In the genomic region with DNA sequence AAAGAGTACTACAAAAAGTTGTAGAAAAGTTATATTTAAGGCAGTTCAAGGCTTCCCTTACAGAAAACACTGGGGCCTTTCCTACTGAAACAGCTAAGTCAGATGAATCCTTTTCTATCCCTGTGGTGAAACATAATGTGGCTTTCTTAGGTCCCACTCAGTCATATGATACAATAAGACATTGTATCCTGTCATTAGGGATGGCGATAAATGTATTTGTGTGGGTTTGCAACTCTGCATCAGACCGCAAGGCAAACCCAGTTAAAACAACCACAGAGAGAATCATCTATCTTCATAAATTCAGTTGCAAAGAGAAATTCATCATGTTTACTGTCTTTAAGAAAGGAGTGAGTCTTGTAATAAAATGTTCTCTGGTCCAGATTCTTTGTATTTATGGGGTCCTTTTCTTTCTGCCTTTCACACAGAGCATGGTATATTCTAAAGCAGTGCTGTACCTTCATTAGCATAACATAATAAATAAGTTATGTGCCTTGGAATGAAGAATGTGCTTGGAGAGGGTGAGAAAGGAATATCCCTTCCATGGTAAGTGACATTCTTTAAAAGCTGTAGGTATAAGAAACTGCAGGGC, we compare ENCODE assay signal across 1 cellular context.
TF ChIP-seq lines count a peak whose summit lies in the region.

No MANE protein-coding gene starts in this region.

TF ChIP-seq in HEK293, 187 proteins besides CTCF, POLR2A, EP300 and RAD21 (continued from another document):
- TF ChIP-seq, protein P1, sequence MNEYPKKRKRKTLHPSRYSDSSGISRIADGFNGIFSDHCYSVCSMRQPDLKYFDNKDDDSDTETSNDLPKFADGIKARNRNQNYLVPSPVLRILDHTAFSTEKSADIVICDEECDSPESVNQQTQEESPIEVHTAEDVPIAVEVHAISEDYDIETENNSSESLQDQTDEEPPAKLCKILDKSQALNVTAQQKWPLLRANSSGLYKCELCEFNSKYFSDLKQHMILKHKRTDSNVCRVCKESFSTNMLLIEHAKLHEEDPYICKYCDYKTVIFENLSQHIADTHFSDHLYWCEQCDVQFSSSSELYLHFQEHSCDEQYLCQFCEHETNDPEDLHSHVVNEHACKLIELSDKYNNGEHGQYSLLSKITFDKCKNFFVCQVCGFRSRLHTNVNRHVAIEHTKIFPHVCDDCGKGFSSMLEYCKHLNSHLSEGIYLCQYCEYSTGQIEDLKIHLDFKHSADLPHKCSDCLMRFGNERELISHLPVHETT (tag by site-specific recombination; IDR thresholded peaks at IDR 0.05), result no peak
- TF ChIP-seq ZBTB17 (tag by site-specific recombination; IDR thresholded peaks at IDR 0.05), result no peak
- TF ChIP-seq ZNF184 (tag by site-specific recombination; IDR thresholded peaks at IDR 0.05), result no peak
- TF ChIP-seq ZNF112 (tag by site-specific recombination; IDR thresholded peaks at IDR 0.05), result no peak
- no peak for TF ChIP-seq ZNF133 (tag by site-specific recombination; IDR thresholded peaks at IDR 0.05)
- TF ChIP-seq, protein P2, sequence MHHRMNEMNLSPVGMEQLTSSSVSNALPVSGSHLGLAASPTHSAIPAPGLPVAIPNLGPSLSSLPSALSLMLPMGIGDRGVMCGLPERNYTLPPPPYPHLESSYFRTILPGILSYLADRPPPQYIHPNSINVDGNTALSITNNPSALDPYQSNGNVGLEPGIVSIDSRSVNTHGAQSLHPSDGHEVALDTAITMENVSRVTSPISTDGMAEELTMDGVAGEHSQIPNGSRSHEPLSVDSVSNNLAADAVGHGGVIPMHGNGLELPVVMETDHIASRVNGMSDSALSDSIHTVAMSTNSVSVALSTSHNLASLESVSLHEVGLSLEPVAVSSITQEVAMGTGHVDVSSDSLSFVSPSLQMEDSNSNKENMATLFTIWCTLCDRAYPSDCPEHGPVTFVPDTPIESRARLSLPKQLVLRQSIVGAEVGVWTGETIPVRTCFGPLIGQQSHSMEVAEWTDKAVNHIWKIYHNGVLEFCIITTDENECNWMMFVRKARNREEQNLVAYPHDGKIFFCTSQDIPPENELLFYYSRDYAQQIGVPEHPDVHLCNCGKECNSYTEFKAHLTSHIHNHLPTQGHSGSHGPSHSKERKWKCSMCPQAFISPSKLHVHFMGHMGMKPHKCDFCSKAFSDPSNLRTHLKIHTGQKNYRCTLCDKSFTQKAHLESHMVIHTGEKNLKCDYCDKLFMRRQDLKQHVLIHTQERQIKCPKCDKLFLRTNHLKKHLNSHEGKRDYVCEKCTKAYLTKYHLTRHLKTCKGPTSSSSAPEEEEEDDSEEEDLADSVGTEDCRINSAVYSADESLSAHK (tag by site-specific recombination; IDR thresholded peaks at IDR 0.05), result peak; percentile 21; the same call in 1 of the 2 replicates
- TF ChIP-seq, protein P3, sequence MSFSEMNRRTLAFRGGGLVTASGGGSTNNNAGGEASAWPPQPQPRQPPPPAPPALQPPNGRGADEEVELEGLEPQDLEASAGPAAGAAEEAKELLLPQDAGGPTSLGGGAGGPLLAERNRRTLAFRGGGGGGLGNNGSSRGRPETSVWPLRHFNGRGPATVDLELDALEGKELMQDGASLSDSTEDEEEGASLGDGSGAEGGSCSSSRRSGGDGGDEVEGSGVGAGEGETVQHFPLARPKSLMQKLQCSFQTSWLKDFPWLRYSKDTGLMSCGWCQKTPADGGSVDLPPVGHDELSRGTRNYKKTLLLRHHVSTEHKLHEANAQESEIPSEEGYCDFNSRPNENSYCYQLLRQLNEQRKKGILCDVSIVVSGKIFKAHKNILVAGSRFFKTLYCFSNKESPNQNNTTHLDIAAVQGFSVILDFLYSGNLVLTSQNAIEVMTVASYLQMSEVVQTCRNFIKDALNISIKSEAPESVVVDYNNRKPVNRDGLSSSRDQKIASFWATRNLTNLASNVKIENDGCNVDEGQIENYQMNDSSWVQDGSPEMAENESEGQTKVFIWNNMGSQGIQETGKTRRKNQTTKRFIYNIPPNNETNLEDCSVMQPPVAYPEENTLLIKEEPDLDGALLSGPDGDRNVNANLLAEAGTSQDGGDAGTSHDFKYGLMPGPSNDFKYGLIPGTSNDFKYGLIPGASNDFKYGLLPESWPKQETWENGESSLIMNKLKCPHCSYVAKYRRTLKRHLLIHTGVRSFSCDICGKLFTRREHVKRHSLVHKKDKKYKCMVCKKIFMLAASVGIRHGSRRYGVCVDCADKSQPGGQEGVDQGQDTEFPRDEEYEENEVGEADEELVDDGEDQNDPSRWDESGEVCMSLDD (tag by site-specific recombination; IDR thresholded peaks at IDR 0.05), result no peak
- no peak for TF ChIP-seq ZSCAN30 (tag by site-specific recombination; IDR thresholded peaks at IDR 0.05)
- TF ChIP-seq REPIN1 (tag by site-specific recombination; IDR thresholded peaks at IDR 0.05; ENCODE audit: low read depth), result no peak
- TF ChIP-seq ZNF610 (tag by site-specific recombination; IDR thresholded peaks at IDR 0.05; ENCODE audit: borderline replicate concordance), result no peak
- TF ChIP-seq, protein P4, sequence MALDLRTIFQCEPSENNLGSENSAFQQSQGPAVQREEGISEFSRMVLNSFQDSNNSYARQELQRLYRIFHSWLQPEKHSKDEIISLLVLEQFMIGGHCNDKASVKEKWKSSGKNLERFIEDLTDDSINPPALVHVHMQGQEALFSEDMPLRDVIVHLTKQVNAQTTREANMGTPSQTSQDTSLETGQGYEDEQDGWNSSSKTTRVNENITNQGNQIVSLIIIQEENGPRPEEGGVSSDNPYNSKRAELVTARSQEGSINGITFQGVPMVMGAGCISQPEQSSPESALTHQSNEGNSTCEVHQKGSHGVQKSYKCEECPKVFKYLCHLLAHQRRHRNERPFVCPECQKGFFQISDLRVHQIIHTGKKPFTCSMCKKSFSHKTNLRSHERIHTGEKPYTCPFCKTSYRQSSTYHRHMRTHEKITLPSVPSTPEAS (tag by site-specific recombination; IDR thresholded peaks at IDR 0.05), result no peak
- no peak for TF ChIP-seq ZNF146 (tag by site-specific recombination; IDR thresholded peaks at IDR 0.05)
- TF ChIP-seq, protein P5, sequence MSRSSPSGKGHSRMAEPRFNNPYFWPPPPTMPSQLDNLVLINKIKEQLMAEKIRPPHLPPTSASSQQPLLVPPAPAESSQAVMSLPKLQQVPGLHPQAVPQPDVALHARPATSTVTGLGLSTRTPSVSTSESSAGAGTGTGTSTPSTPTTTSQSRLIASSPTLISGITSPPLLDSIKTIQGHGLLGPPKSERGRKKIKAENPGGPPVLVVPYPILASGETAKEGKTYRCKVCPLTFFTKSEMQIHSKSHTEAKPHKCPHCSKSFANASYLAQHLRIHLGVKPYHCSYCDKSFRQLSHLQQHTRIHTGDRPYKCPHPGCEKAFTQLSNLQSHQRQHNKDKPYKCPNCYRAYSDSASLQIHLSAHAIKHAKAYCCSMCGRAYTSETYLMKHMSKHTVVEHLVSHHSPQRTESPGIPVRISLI (tag by site-specific recombination; IDR thresholded peaks at IDR 0.05), result no peak
- no peak for TF ChIP-seq ZNF555 (tag by site-specific recombination; conservative IDR thresholded peaks at IDR 0.05)
